ENCODE assay signal across 23 cellular contexts in the genomic region with DNA sequence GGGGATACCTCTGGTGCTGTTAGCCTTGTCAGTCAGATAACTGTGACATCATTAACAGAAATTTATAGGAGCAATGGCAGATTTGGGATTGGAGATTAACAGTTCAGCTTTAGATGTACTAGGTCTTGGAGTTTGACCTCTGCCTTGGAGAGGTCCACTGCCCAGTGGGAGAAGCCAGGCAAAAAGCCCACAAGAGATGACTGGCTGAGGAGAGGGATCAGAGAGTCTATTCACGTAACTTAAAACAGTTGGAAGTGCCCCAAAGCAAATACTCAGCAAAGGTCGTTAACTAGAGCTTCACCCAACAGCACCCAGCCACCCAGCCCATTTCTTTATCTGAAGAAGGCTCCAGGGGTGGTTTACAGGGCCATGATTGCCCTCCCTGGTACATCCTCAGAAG.
"Had no signal": no experiment of that assay in that cellular context is flagged by ENCODE, and none has a peak within 500 bp of the region (broad histone marks: within the 10 kb centered on the region; RNA-seq: fewer than 3 reads in every experiment).

No MANE protein-coding gene starts in this region.

- ATAC-seq: esophagus mucosa; foreskin keratinocyte; gastroesophageal sphincter; heart left ventricle; left colon; left ventricle myocardium superior; lower lobe of right lung; naive thymus-derived CD4-positive, alpha-beta T cell; natural killer cell had no signal

- H3K36me3 ChIP-seq: gastroesophageal sphincter, heart left ventricle, left lung, lower lobe of right lung had no signal

- H3K27me3 ChIP-seq: dorsolateral prefrontal cortex, foreskin keratinocyte, gastroesophageal sphincter, heart left ventricle, hepatocyte, left lung had no signal

- H3K9me3 ChIP-seq: lower lobe of right lung had no signal

- H3K4me1 ChIP-seq: foreskin keratinocyte, left lung, lower lobe of right lung had no signal

- DNase-seq: dermis blood vessel endothelial cell; dorsolateral prefrontal cortex; effector CD4-positive, alpha-beta T cell; effector memory CD4-positive, alpha-beta T cell; foreskin keratinocyte; heart left ventricle; hypothalamus; immature natural killer cell; islet precursor cell; kidney; kidney glomerular epithelial cell; left colon; left lung; left ventricle myocardium superior; lower lobe of right lung; mesendoderm; midbrain; naive thymus-derived CD4-positive, alpha-beta T cell; natural killer cell had no signal

- H3K27ac ChIP-seq: coronary artery, dorsolateral prefrontal cortex, foreskin keratinocyte, gastroesophageal sphincter, heart left ventricle, hepatocyte, left lung, lower lobe of right lung had no signal

- H3K4me3 ChIP-seq: coronary artery, dorsolateral prefrontal cortex, gastroesophageal sphincter, heart left ventricle, hepatocyte, left lung, lower lobe of right lung had no signal
